24 cellular contexts compared by ENCODE assay signal in genomic region chr5:18010053-18010452, GRCh38.
A peak's percentile ranks its signal among the peaks of the same experiment; 100 is the strongest.
DNase-seq lines count a peak whose midpoint lies in the region; ATAC-seq and TF ChIP-seq lines count a peak whose summit lies in the region.
"Had no signal": no experiment of that assay in that cellular context is flagged by ENCODE, and none has a peak within 500 bp of the region (broad histone marks: within the 10 kb centered on the region; RNA-seq: fewer than 3 reads in every experiment).

No MANE protein-coding gene starts in this region.

- H3K79me1 ChIP-seq in trophoblast cell (ENCODE audit: low read length), result no peaks in the 10 kb centered on the region

- no peak overlapping the region for H3K4ac ChIP-seq in trophoblast cell (ENCODE audit: low read depth, low read length)

- H3K4me3 Mint-ChIP-seq in WTC11, result no peak overlapping the region
- H3K4me3 Mint-ChIP-seq: activated CD4-positive, alpha-beta memory T cell treated with anti-CD3 and anti-CD28 coated beads, Interleukin-2, amount 10 ng/mL, durations not matched to agents 7 days and 5 days; activated naive CD8-positive, alpha-beta T cell; CD8-positive, alpha-beta memory T cell; dendritic cell treated with granulocyte-macrophage colony-stimulating factor and Interleukin-4, amounts not matched to agents 40 ng/mL and 50 ng/mL, for 4 days; memory B cell had no signal

- no peak overlapping the region for H2BK5ac ChIP-seq in trophoblast cell (ENCODE audit: low read depth, low read length, poor library complexity)

- no peak overlapping the region for H3K4me2 ChIP-seq in trophoblast cell (ENCODE audit: low read length)

- H4K91ac ChIP-seq in trophoblast cell (ENCODE audit: low read depth, low read length), result no peak overlapping the region

- H3K27ac Mint-ChIP-seq in WTC11, result no peak overlapping the region
- H3K27ac Mint-ChIP-seq: activated CD4-positive, alpha-beta memory T cell treated with anti-CD3 and anti-CD28 coated beads, Interleukin-2, amount 10 ng/mL, durations not matched to agents 7 days and 5 days; activated naive CD8-positive, alpha-beta T cell; CD8-positive, alpha-beta memory T cell; dendritic cell treated with granulocyte-macrophage colony-stimulating factor and Interleukin-4, amounts not matched to agents 40 ng/mL and 50 ng/mL, for 4 days; memory B cell had no signal

- H3K9me3 ChIP-seq in trophoblast cell (ENCODE audit: insufficient read depth, low read depth, low read length), result no peaks in the 10 kb centered on the region
- H3K9me3 ChIP-seq: psoas muscle had no signal

- H4K12ac ChIP-seq in trophoblast cell (ENCODE audit: low read depth, low read length), result no peak overlapping the region

- no peak overlapping the region for H3K18ac ChIP-seq in trophoblast cell (ENCODE audit: low read length)

- no peak overlapping the region for H3K23ac ChIP-seq in trophoblast cell (ENCODE audit: low read length)

- H2AFZ ChIP-seq in trophoblast cell (ENCODE audit: insufficient read depth, low read length, poor library complexity), result no peak overlapping the region

- ATAC-seq in WTC11 (peak; percentile 78), HG03045 (IDR thresholded peaks at IDR 0.05; ENCODE audit: unreplicated experiment) (no peak), HG03354 (IDR thresholded peaks at IDR 0.05; ENCODE audit: poor library complexity, severe bottlenecking, unreplicated experiment) (no peak), GM18867 (IDR thresholded peaks at IDR 0.05; ENCODE audit: unreplicated experiment) (no peak)
- ATAC-seq: GM12878; left colon; psoas muscle; stimulated activated naive CD8-positive, alpha-beta T cell treated with anti-CD3 and anti-CD28 coated beads, Interleukin-15, Interleukin-2, amounts not matched to agents 100 U/mL and 50 U/mL, for 24 hours had no signal

- DNase-seq in DMS 273 (lab: John Stamatoyannopoulos, UW; ENCODE audit: unreplicated experiment), result peak; percentile 8
- DNase-seq in DMS 273 treated with DMSO at 0.1 percent for 48 hours (lab: John Stamatoyannopoulos, UW), result no peak
- peak; percentile 47 for DNase-seq in HT-29 (ENCODE audit: low spot score)
- peak; percentile 12 for DNase-seq in WTC11 (ENCODE audit: low spot score)
- DNase-seq in trophoblast cell, result peak; percentile 20 to 58
- DNase-seq: activated CD4-positive, alpha-beta memory T cell treated with anti-CD3 and anti-CD28 coated beads, Interleukin-2, amount 10 ng/mL, durations not matched to agents 7 days and 5 days; caudate nucleus; CD8-positive, alpha-beta memory T cell; DMS79; KG1; left colon; MV-4-11; NCI-H1694 treated with DMSO at 0.1 percent for 48 hours; psoas muscle; stimulated activated CD4-positive, alpha-beta T cell treated with anti-CD3 and anti-CD28 coated beads, Interleukin-15, amount 100 ng/mL, for 24 hours; stimulated activated naive CD8-positive, alpha-beta T cell treated with anti-CD3 and anti-CD28 coated beads, Interleukin-15, Interleukin-2, amounts not matched to agents 100 U/mL and 50 U/mL, for 24 hours had no signal

- H3K14ac ChIP-seq in trophoblast cell (ENCODE audit: low read length), result no peak overlapping the region

- H3K27me3 ChIP-seq in trophoblast cell (ENCODE audit: insufficient read depth, low read length), result no peaks in the 10 kb centered on the region

- no peak overlapping the region for H2BK120ac ChIP-seq in trophoblast cell (ENCODE audit: insufficient read depth, low read length, poor library complexity)

- no peaks in the 10 kb centered on the region for H3K27me3 Mint-ChIP-seq in WTC11 (ENCODE audit: low read depth)
- H3K27me3 Mint-ChIP-seq: activated CD4-positive, alpha-beta memory T cell treated with anti-CD3 and anti-CD28 coated beads, Interleukin-2, amount 10 ng/mL, durations not matched to agents 7 days and 5 days; activated naive CD8-positive, alpha-beta T cell; CD8-positive, alpha-beta memory T cell; dendritic cell treated with granulocyte-macrophage colony-stimulating factor and Interleukin-4, amounts not matched to agents 40 ng/mL and 50 ng/mL, for 4 days; memory B cell had no signal

- 0 out of 2 replicates have a peak, but pooled peaks cover 3% of the 10 kb centered on the region for H3K36me3 Mint-ChIP-seq in WTC11
- H3K36me3 Mint-ChIP-seq: activated naive CD8-positive, alpha-beta T cell; CD8-positive, alpha-beta memory T cell; memory B cell had no signal

- no peaks in the 10 kb centered on the region for H3K4me1 ChIP-seq in trophoblast cell (ENCODE audit: control insufficient read depth in 1 of 2, insufficient read depth in 2 of 2, low read length in 2 of 2)
- H3K4me1 ChIP-seq: psoas muscle had no signal

- H3K4me1 Mint-ChIP-seq in WTC11, result no peaks in the 10 kb centered on the region
- H3K4me1 Mint-ChIP-seq: activated CD4-positive, alpha-beta memory T cell treated with anti-CD3 and anti-CD28 coated beads, Interleukin-2, amount 10 ng/mL, durations not matched to agents 7 days and 5 days; CD8-positive, alpha-beta memory T cell; memory B cell had no signal

- no peak for TF ChIP-seq CTCF in WTC11 (IDR thresholded peaks at IDR 0.05)

- POLR2A ChIA-PET in WTC11 (lab: Charles Lee), result no interaction called here

- no peaks in the 10 kb centered on the region for H3K36me3 ChIP-seq in trophoblast cell (ENCODE audit: control insufficient read depth in 1 of 2, insufficient read depth in 2 of 2, low read length in 2 of 2)

- WGBS in trophoblast cell (ENCODE audit: extremely low coverage, insufficient coverage, insufficient read length), result no CpG with 5 or more reads among the region's 2 CpGs

- no peak overlapping the region for H3K27ac ChIP-seq in trophoblast cell (ENCODE audit: low read depth, low read length)
- H3K27ac ChIP-seq: 22Rv1, psoas muscle had no signal

- peaks cover 17% of the 10 kb centered on the region for H3K9me3 Mint-ChIP-seq in WTC11

- H3K9ac ChIP-seq in trophoblast cell (ENCODE audit: low read length), result no peak overlapping the region

- H2AK5ac ChIP-seq in trophoblast cell (ENCODE audit: low read length), result no peak overlapping the region

- no peaks in the 10 kb centered on the region for H3K79me2 ChIP-seq in trophoblast cell (ENCODE audit: control insufficient read depth, insufficient read depth, low read length, poor library complexity)

- no peak overlapping the region for H4K8ac ChIP-seq in trophoblast cell (ENCODE audit: low read depth, low read length)

- CTCF ChIA-PET in WTC11 (lab: Charles Lee), result no interaction called here

- H3K4me3 ChIP-seq in trophoblast cell (ENCODE audit: low read depth, low read length), result no peak overlapping the region
- H3K4me3 ChIP-seq: GM12878, psoas muscle had no signal

- no peak overlapping the region for H2BK12ac ChIP-seq in trophoblast cell (ENCODE audit: low read length)

TF ChIP-seq in WTC11, 78 proteins besides CTCF, POLR2A, EP300 and RAD21:
- TF ChIP-seq ZNF416 (CRISPR knock-in tag; IDR thresholded peaks at IDR 0.05) (no peak), TCF7 (CRISPR knock-in tag; IDR thresholded peaks at IDR 0.05; ENCODE audit: low read depth) (no peak), NR1H2 (CRISPR knock-in tag; IDR thresholded peaks at IDR 0.05) (no peak), ELF4 (CRISPR knock-in tag; IDR thresholded peaks at IDR 0.05; ENCODE audit: low read depth) (no peak), SMAD3 (CRISPR knock-in tag; IDR thresholded peaks at IDR 0.05; ENCODE audit: borderline replicate concordance) (no peak), FOXK1 (CRISPR knock-in tag; IDR thresholded peaks at IDR 0.05) (no peak), ZNF121 (CRISPR knock-in tag; IDR thresholded peaks at IDR 0.05) (no peak), ZNF396 (CRISPR knock-in tag; IDR thresholded peaks at IDR 0.05; ENCODE audit: borderline replicate concordance) (no peak), NFE2L1 (CRISPR knock-in tag; IDR thresholded peaks at IDR 0.05) (no peak), CREB1 (CRISPR knock-in tag; IDR thresholded peaks at IDR 0.05) (no peak), KAT7 (CRISPR knock-in tag; IDR thresholded peaks at IDR 0.05; ENCODE audit: borderline replicate concordance) (no peak), TP53 (CRISPR knock-in tag; IDR thresholded peaks at IDR 0.05) (no peak), ETV6 (CRISPR knock-in tag; IDR thresholded peaks at IDR 0.05) (no peak), PRRX2 (CRISPR knock-in tag; IDR thresholded peaks at IDR 0.05) (no peak)
- TF ChIP-seq, protein P1, sequence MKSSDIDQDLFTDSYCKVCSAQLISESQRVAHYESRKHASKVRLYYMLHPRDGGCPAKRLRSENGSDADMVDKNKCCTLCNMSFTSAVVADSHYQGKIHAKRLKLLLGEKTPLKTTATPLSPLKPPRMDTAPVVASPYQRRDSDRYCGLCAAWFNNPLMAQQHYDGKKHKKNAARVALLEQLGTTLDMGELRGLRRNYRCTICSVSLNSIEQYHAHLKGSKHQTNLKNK (CRISPR knock-in tag; IDR thresholded peaks at IDR 0.05), result no peak
- TF ChIP-seq, protein P2, sequence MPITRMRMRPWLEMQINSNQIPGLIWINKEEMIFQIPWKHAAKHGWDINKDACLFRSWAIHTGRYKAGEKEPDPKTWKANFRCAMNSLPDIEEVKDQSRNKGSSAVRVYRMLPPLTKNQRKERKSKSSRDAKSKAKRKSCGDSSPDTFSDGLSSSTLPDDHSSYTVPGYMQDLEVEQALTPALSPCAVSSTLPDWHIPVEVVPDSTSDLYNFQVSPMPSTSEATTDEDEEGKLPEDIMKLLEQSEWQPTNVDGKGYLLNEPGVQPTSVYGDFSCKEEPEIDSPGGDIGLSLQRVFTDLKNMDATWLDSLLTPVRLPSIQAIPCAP (CRISPR knock-in tag; IDR thresholded peaks at IDR 0.05), result no peak
